Comparison of ENCODE assay signal across 8 cellular contexts in genomic region chr4:102760645-102761477, GRCh38. TPM values are rescaled to one million over a fixed set of nuclear protein-coding genes. Genes with fewer than 3 reads are reported as not detected.
DNase-seq lines count a peak whose midpoint lies in the region; ATAC-seq and TF ChIP-seq lines count a peak whose summit lies in the region.

TSS of gene MANBA (minus strand) at chr4:102760968. CDS start at chr4:102760894, 74 bp downstream.

- peak within 1 kb of the TSS; percentile 76 for H3K9ac ChIP-seq in mammary epithelial cell (ENCODE audit: insufficient read depth, low read length)

- no peaks in the 10 kb centered on the region for H4K20me1 ChIP-seq in mammary epithelial cell (ENCODE audit: insufficient read depth, low read length)

- dilution Hi-C loops in mammary epithelial cell (cut with HindIII; ENCODE audit: low sequenced_read_pairs): no loop called here

- in situ Hi-C loops in mammary epithelial cell (cut with MboI; ENCODE audit: low sequenced_read_pairs in 2 of 2): no loop called here

- TF ChIP-seq CTCF in AG04450 (IDR thresholded peaks at IDR 0.05; ENCODE audit: low read depth, low read length): no peak
- no peak for TF ChIP-seq CTCF in VCaP (conservative IDR thresholded peaks at IDR 0.05)
- peak in 1 of 2 donors; percentile 3 for TF ChIP-seq CTCF in mammary epithelial cell (conservative IDR thresholded peaks at IDR 0.05 in 1 of 2, IDR thresholded peaks at IDR 0.05 in 1 of 2; ENCODE audit: extremely low read depth in 1 of 2, insufficient read depth in 1 of 2, low read depth in 1 of 2, low read length in 2 of 2)

- BruUV-seq in mammary epithelial cell (replicated peaks; lab: Mats Ljungman, UMichigan): no TSS peak

- peak within 1 kb of the TSS; percentile 85 to 94 (median 91) for H3K27ac Mint-ChIP-seq in immature natural killer cell

- H3K4me3 ChIP-seq in AG04450 (ENCODE audit: low read depth, low read length): peak within 1 kb of the TSS; percentile 92
- H3K4me3 ChIP-seq in mammary epithelial cell (replicated peaks in 1 of 3; ENCODE audit: insufficient read depth in 1 of 3, low read depth in 2 of 3, low read length in 3 of 3): peak within 1 kb of the TSS; percentile 56 to 84 (median 83)

- intact Hi-C loops in mammary epithelial cell (cut with micrococcal nuclease): loop anchor here (1.0 to 5.0 kb wide), 3 partner anchors 66 to 140 kb away; partner anchors contain the start of gene UBE2D3

- H3K27me3 ChIP-seq in AG04450 (ENCODE audit: control insufficient read depth, insufficient read depth, low read length): no peaks in the 10 kb centered on the region
- H3K27me3 ChIP-seq in mammary epithelial cell (ENCODE audit: insufficient read depth, low read length): no peaks in the 10 kb centered on the region

- CTCF ChIA-PET in AG04450 (lab: Charles Lee): interaction anchor here (0.6 to 1.4 kb wide), 3 partner anchors 36 to 321 kb away, joined by 3 to 6 read pairs (median 5); no protein-coding TSS in a partner anchor
- CTCF ChIA-PET in mammary epithelial cell (lab: Charles Lee; ENCODE audit: low non-redundant PET): interaction anchor here (0.6 kb wide), 1 partner anchor 69 kb away, joined by 6 read pairs; no protein-coding TSS in a partner anchor

- no peak for DNase-seq in AG04450 (ENCODE audit: low read depth, low spot score)
- DNase-seq in NCI-H2227 (lab: John Stamatoyannopoulos, UW; ENCODE audit: unreplicated experiment): peak; percentile 85
- peak; percentile 84 for DNase-seq in mammary epithelial cell
- DNase-seq in immature natural killer cell: peak; percentile 78 to 80 (median 79)
- peak; percentile 17 for DNase-seq in smooth muscle cell of the brain vasculature (ENCODE audit: low read depth, low spot score)

- H2AFZ ChIP-seq in mammary epithelial cell (ENCODE audit: low read depth, low read length): peak within 1 kb of the TSS; percentile 100

- peak within 1 kb of the TSS; percentile 68 for H3K27ac ChIP-seq in AG04450 (ENCODE audit: low read depth, low read length)
- peak within 1 kb of the TSS; percentile 71 for H3K27ac ChIP-seq in VCaP
- H3K27ac ChIP-seq in mammary epithelial cell (ENCODE audit: insufficient read depth, low read depth, low read length): peak within 1 kb of the TSS; percentile 58

- H3K9me3 Mint-ChIP-seq in immature natural killer cell: no peaks in the 10 kb centered on the region

- H3K4me1 ChIP-seq in mammary epithelial cell (ENCODE audit: insufficient read depth, low read length): peaks cover 17% of the 10 kb centered on the region

- H3K9me3 ChIP-seq in AG04450 (ENCODE audit: control insufficient read depth, insufficient read depth, low read length): no peaks in the 10 kb centered on the region; the same call in 1 of the 2 replicates
- H3K9me3 ChIP-seq in mammary epithelial cell (replicated peaks; ENCODE audit: insufficient read depth, low read length): no peaks in the 10 kb centered on the region

- H3K36me3 ChIP-seq in mammary epithelial cell (ENCODE audit: insufficient read depth, low read length): no peaks in the 10 kb centered on the region

- H3K4me1 Mint-ChIP-seq in immature natural killer cell: peaks cover 22 to 44% of the 10 kb centered on the region in 2 donors

- 0% methylated on average over 23 of the region's 68 CpGs for WGBS in mammary epithelial cell (ENCODE audit: low coverage, missing lambda C conversion rate)

- H3K27me3 Mint-ChIP-seq in immature natural killer cell (ENCODE audit: low read depth in 3 of 3): peaks cover 3 to 9% (median 5%) of the 10 kb centered on the region in 3 donors

- no peaks in the 10 kb centered on the region for H3K36me3 Mint-ChIP-seq in immature natural killer cell

- ATAC-seq in GM18873 (IDR thresholded peaks at IDR 0.05; ENCODE audit: low FRiP score, unreplicated experiment): peak; percentile 84
- ATAC-seq in HG03108 (IDR thresholded peaks at IDR 0.05; ENCODE audit: unreplicated experiment): peak; percentile 88

- H3K4me2 ChIP-seq in mammary epithelial cell (ENCODE audit: insufficient read depth, low read depth, low read length): peak within 1 kb of the TSS; percentile 91

- H3K79me2 ChIP-seq in mammary epithelial cell (ENCODE audit: insufficient read depth, low read length): peaks cover 39% of the 10 kb centered on the region

- POLR2A ChIA-PET in AG04450 (lab: Yijun Ruan, JAX): interaction anchor here (0.7 to 1.8 kb wide), 7 partner anchors 29 to 140 kb away, joined by 3 to 17 read pairs (median 5); partner anchors contain the start of gene UBE2D3

- peak within 1 kb of the TSS; percentile 93 to 97 (median 94) for H3K4me3 Mint-ChIP-seq in immature natural killer cell

RNA-seq across cellular contexts. Expression of gene MANBA, which starts in this region (rescaled TPM):
- polyA plus RNA-seq in AG04450 (2011; rRNA removed): 20.9 and 21.9 TPM in 2 replicates
- 22.1 and 24.3 TPM in 2 replicates for polyA minus RNA-seq in AG04450 (2011; rRNA and poly(A)+ RNA removed)
- 10 to 100 TPM; 21.6 to 44.0 TPM for total RNA-seq in mammary epithelial cell
- polyA plus RNA-seq in mammary epithelial cell: 8.2 TPM
- polyA minus RNA-seq in mammary epithelial cell: 20.1 TPM
- 10 to 100 TPM; 17.7 to 26.2 (median 18.3) TPM for polyA plus RNA-seq in immature natural killer cell
